ENCODE assay signal across 13 cellular contexts in the genomic region with DNA sequence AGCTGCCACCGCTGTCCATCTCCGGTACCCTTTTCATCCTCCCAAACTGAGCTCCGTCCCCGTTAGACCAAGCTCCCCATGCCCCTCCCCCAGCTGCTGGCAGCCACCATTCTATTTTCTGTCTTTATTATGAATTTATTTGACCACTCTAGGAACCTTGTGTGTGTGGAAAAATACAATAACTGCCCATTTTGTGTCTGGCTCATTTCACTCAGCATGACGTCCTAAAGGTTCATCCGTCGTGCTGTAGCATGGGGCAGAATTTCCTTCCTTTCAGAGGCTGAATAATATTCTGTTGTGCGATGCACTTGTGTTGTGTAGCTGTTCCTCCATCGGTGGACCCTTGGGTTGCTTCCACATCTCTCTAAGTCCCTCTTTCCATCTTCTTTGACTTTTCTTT.
DNase-seq lines count a peak whose midpoint lies in the region; ATAC-seq and TF ChIP-seq lines count a peak whose summit lies in the region.
"Had no signal": no experiment of that assay in that cellular context is flagged by ENCODE, and none has a peak within 500 bp of the region (broad histone marks: within the 10 kb centered on the region; RNA-seq: fewer than 3 reads in every experiment).

No MANE protein-coding gene starts in this region.

- H3K4me1 ChIP-seq in SJSA1 (replicated peaks) (peaks cover 54% of the 10 kb centered on the region), esophagus squamous epithelium (peaks cover 51 to 92% (median 70%) of the 10 kb centered on the region in 3 donors), stomach (peaks cover 58 to 100% (median 83%) of the 10 kb centered on the region in 4 donors), testis (peaks cover 17% of the 10 kb centered on the region)
- H3K4me1 ChIP-seq: pancreas had no signal

- WGBS in esophagus squamous epithelium, 2 donors: 73 to 79% methylated on average over 9 of the region's 9 CpGs
- WGBS in stomach, 5 donors: 69 to 87% (median 84%) methylated on average over 9 of the region's 9 CpGs
- 82 to 89% methylated on average over 9 of the region's 9 CpGs for WGBS in testis, 2 donors

- CTCF ChIA-PET in activated CD4-positive, alpha-beta T cell treated with anti-CD3 and anti-CD28 coated beads, Interleukin-2, amount 10 ng/mL, durations not matched to agents 7 days and 5 days (lab: Charles Lee): interaction anchor here (0.9 to 2.8 kb wide), 7 partner anchors 9 to 39 kb away, joined by 3 to 11 read pairs (median 4); no protein-coding TSS in a partner anchor

- H3K4me1 Mint-ChIP-seq in activated CD4-positive, alpha-beta T cell treated with anti-CD3 and anti-CD28 coated beads, Interleukin-2, amount 10 ng/mL, durations not matched to agents 7 days and 5 days: peaks cover 95% of the 10 kb centered on the region

- TF ChIP-seq CTCF in esophagus squamous epithelium (IDR thresholded peaks at IDR 0.05) (no peak), stomach (IDR thresholded peaks at IDR 0.05) (no peak), testis (IDR thresholded peaks at IDR 0.05) (no peak)

- ATAC-seq in GM21737 (IDR thresholded peaks at IDR 0.05; ENCODE audit: unreplicated experiment) (no peak), GM18861 (IDR thresholded peaks at IDR 0.05; ENCODE audit: unreplicated experiment) (no peak)
- ATAC-seq: esophagus mucosa, K562, pancreas had no signal

- intact Hi-C loops in esophagus squamous epithelium (cut with DNase I): no loop called here
- intact Hi-C loops in stomach (cut with DNase I; ENCODE audit: low total_unique reads): no loop called here
- intact Hi-C loops in testis (cut with DNase I; ENCODE audit: low total_unique reads): no loop called here

- no peaks in the 10 kb centered on the region for H3K27me3 Mint-ChIP-seq in activated CD4-positive, alpha-beta T cell treated with anti-CD3 and anti-CD28 coated beads, Interleukin-2, amount 10 ng/mL, durations not matched to agents 7 days and 5 days

- no peaks in the 10 kb centered on the region for H3K27me3 ChIP-seq in SJSA1 (replicated peaks)
- H3K27me3 ChIP-seq in esophagus squamous epithelium: no peaks in the 10 kb centered on the region
- no peaks in the 10 kb centered on the region for H3K27me3 ChIP-seq in stomach
- no peaks in the 10 kb centered on the region for H3K27me3 ChIP-seq in testis
- H3K27me3 ChIP-seq: pancreas had no signal

- no peak for DNase-seq in activated CD4-positive, alpha-beta T cell treated with anti-CD3 and anti-CD28 coated beads, Interleukin-2, amount 10 ng/mL, durations not matched to agents 7 days and 5 days
- DNase-seq in activated CD4-positive, alpha-beta T cell treated with anti-CD3 and anti-CD28 coated beads for 48 hours: no peak
- DNase-seq in SJSA1 (ENCODE audit: low read depth in 1 of 2, low spot score in 2 of 2): no peak
- no peak for DNase-seq in esophagus squamous epithelium (lab: John Stamatoyannopoulos, UW)
- DNase-seq in stomach: no peak
- no peak for DNase-seq in testis
- DNase-seq: ACHN, anterior cingulate cortex, pancreas had no signal

- H3K36me3 Mint-ChIP-seq in activated CD4-positive, alpha-beta T cell treated with anti-CD3 and anti-CD28 coated beads, Interleukin-2, amount 10 ng/mL, durations not matched to agents 7 days and 5 days (ENCODE audit: low read depth): peaks cover 78% of the 10 kb centered on the region

- TF ChIP-seq POLR2A in esophagus squamous epithelium (IDR thresholded peaks at IDR 0.05) (no peak), stomach (IDR thresholded peaks at IDR 0.05) (no peak), testis (IDR thresholded peaks at IDR 0.05) (no peak)

- no peak for TF ChIP-seq EP300 in stomach (IDR thresholded peaks at IDR 0.05)

- peak overlapping the region; percentile 91 for H3K27ac Mint-ChIP-seq in activated CD4-positive, alpha-beta T cell treated with anti-CD3 and anti-CD28 coated beads, Interleukin-2, amount 10 ng/mL, durations not matched to agents 7 days and 5 days

- no peaks in the 10 kb centered on the region for H3K9me3 ChIP-seq in SJSA1 (replicated peaks)
- no peaks in the 10 kb centered on the region for H3K9me3 ChIP-seq in esophagus squamous epithelium
- H3K9me3 ChIP-seq in stomach: no peaks in the 10 kb centered on the region
- no peaks in the 10 kb centered on the region for H3K9me3 ChIP-seq in testis
- H3K9me3 ChIP-seq: pancreas had no signal

- POLR2A ChIA-PET in activated CD4-positive, alpha-beta T cell treated with anti-CD3 and anti-CD28 coated beads, Interleukin-2, amount 10 ng/mL, durations not matched to agents 7 days and 5 days (lab: Charles Lee): no interaction called here

- H3K4me3 ChIP-seq in SJSA1 (no peak overlapping the region), esophagus squamous epithelium (no peak overlapping the region), stomach (no peak overlapping the region), testis (no peak overlapping the region)
- H3K4me3 ChIP-seq: K562, pancreas had no signal

- H3K27ac ChIP-seq in SJSA1: 0 out of 2 replicates have a peak overlapping the region, but pooled peaks have one; percentile 66
- H3K27ac ChIP-seq in esophagus squamous epithelium: peak overlapping the region in 3 of 4 donors; percentile 83 to 91 (median 87)
- peak overlapping the region in 4 of 5 donors; percentile 85 to 90 (median 88) for H3K27ac ChIP-seq in stomach
- no peak overlapping the region for H3K27ac ChIP-seq in testis
- H3K27ac ChIP-seq: pancreas had no signal

- H3K9me3 Mint-ChIP-seq in activated CD4-positive, alpha-beta T cell treated with anti-CD3 and anti-CD28 coated beads, Interleukin-2, amount 10 ng/mL, durations not matched to agents 7 days and 5 days: no peaks in the 10 kb centered on the region

- peaks cover 51% of the 10 kb centered on the region for H3K36me3 ChIP-seq in SJSA1
- H3K36me3 ChIP-seq in esophagus squamous epithelium: peaks cover 9 to 43% (median 11%) of the 10 kb centered on the region in 3 donors
- H3K36me3 ChIP-seq in stomach: peaks cover 17 to 39% (median 22%) of the 10 kb centered on the region in 4 donors
- H3K36me3 ChIP-seq in testis (ENCODE audit: low read depth, missing control alignments): no peaks in the 10 kb centered on the region

- H3K4me3 Mint-ChIP-seq in activated CD4-positive, alpha-beta T cell treated with anti-CD3 and anti-CD28 coated beads, Interleukin-2, amount 10 ng/mL, durations not matched to agents 7 days and 5 days: peak overlapping the region; percentile 91

Comparison
In these comparisons a context has a peak if more than half of its experiments do, and no peak if none do; other contexts are left out.
1. H3K27ac ChIP-seq: peak in SJSA1 (single experiment), esophagus squamous epithelium (3 of 4) and stomach (4 of 5); none in testis (0 of 2).